23 cellular contexts compared by ENCODE assay signal in the genomic region with DNA sequence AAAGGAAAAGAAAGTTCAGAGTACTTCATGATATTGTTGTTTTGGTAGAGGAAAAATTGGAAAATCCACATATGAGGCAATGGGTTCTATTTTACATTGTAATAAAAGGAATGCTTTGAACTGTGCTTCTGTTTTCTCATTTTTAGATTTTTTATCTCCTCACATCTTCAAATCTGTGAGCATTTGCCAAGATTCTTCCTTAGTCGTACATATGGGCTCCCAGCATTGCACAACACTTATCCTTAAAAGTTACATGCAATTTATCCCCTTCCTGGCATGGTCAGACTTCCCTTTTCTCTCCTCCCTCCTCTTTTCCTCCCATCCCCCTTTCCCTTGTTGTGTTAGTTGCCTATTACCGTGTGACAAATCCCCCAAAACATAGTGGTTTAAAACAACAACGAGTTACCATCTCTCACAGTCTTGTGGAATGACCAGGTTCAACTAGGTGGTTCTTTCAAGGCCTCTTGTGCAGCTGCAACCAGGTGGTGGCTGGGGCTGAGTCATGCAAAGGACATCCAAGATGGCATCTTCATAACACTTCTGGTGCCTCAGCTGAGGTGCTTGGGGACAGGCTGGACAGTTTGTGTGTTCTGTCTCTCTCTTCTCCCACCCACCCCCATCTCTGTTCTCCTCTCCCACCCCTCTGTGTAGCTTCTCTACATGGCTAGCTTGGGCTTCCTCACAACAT.
"Had no signal": no experiment of that assay in that cellular context is flagged by ENCODE, and none has a peak within 500 bp of the region (broad histone marks: within the 10 kb centered on the region; RNA-seq: fewer than 3 reads in every experiment).

No MANE protein-coding gene starts in this region.

- FAIRE-seq: astrocyte had no signal

- DNase-seq: activated CD4-positive, alpha-beta T cell treated with anti-CD3 and anti-CD28 coated beads for 1 hour; activated CD8-positive, alpha-beta memory T cell treated with anti-CD3 and anti-CD28 coated beads for 24 hours; activated CD8-positive, alpha-beta memory T cell treated with anti-CD3 and anti-CD28 coated beads, Interleukin-2, amount 50 U/mL, for 48 hours; activated effector memory CD4-positive, alpha-beta T cell treated with Interleukin-2 at 50 U/mL for 16 hours; activated naive CD4-positive, alpha-beta T cell treated with anti-CD3 and anti-CD28 coated beads, Interleukin-2, amount 50 U/mL, for 16 hours; activated T-cell treated with anti-CD3 and anti-CD28 coated beads, Interleukin-2, amount 50 U/mL, for 48 hours; cerebellar nuclear complex; cortex of kidney; heart right ventricle; left ventricle myocardium inferior; occipital lobe; posterior cingulate gyrus; stimulated activated CD4-positive, alpha-beta T cell treated with anti-CD3 and anti-CD28 coated beads, Interleukin-12 subunit alpha, Interleukin-12 subunit beta, amount 100 ng/mL, for 4 hours; stimulated activated CD4-positive, alpha-beta T cell treated with anti-CD3 and anti-CD28 coated beads, Interleukin-1b, Interleukin-23, amount 100 ng/mL, for 48 hours; stimulated activated CD8-positive, alpha-beta memory T cell treated with anti-CD3 and anti-CD28 coated beads, Interleukin-4, amount 100 ng/mL, for 48 hours; stimulated activated naive CD4-positive, alpha-beta T cell; T-helper 1 cell; T-helper 9 cell; uterus had no signal

- ATAC-seq: esophagus mucosa, heart right ventricle had no signal

- H3K4me3 ChIP-seq: breast epithelium, heart right ventricle, left ventricle myocardium inferior, tibial nerve, uterus had no signal
